ENCODE assay signal across 8 cellular contexts in genomic region chr2:197453914-197454398, GRCh38. TPM values are rescaled to one million over a fixed set of nuclear protein-coding genes. Genes with fewer than 3 reads are reported as not detected.
DNase-seq lines count a peak whose midpoint lies in the region; ATAC-seq and TF ChIP-seq lines count a peak whose summit lies in the region.

No MANE protein-coding gene starts in this region.

- no peaks in the 10 kb centered on the region for H3K9me3 Mint-ChIP-seq in Calu3 (ENCODE audit: low read depth, unreplicated experiment)
- H3K9me3 Mint-ChIP-seq in T-helper 2 cell treated with Interferon-gamma antibody and Interleukin-4, amounts not matched to agents 5 μg/mL and 100 μg/mL, for 36 hours, result no peaks in the 10 kb centered on the region

- no peak for TF ChIP-seq CTCF in Calu3 (IDR thresholded peaks at IDR 0.05; ENCODE audit: unreplicated experiment)

- H3K36me3 Mint-ChIP-seq in Calu3 (ENCODE audit: insufficient read depth, unreplicated experiment), result peaks cover 23% of the 10 kb centered on the region
- peaks cover 5% of the 10 kb centered on the region for H3K36me3 Mint-ChIP-seq in T-helper 2 cell treated with Interferon-gamma antibody and Interleukin-4, amounts not matched to agents 5 μg/mL and 100 μg/mL, for 36 hours (ENCODE audit: low read depth)

- intact Hi-C loops in Calu3 (cut with micrococcal nuclease; ENCODE audit: unreplicated experiment), result no loop called here

- H3K4me3 Mint-ChIP-seq in Calu3 (ENCODE audit: low read depth, unreplicated experiment), result peak overlapping the region; percentile 95
- peak overlapping the region; percentile 96 for H3K4me3 Mint-ChIP-seq in T-helper 2 cell treated with Interferon-gamma antibody and Interleukin-4, amounts not matched to agents 5 μg/mL and 100 μg/mL, for 36 hours

- peak overlapping the region; percentile 97 for H3K27ac Mint-ChIP-seq in Calu3 (ENCODE audit: unreplicated experiment)
- peak overlapping the region; percentile 99 for H3K27ac Mint-ChIP-seq in T-helper 2 cell treated with Interferon-gamma antibody and Interleukin-4, amounts not matched to agents 5 μg/mL and 100 μg/mL, for 36 hours

- no peaks in the 10 kb centered on the region for H3K27me3 Mint-ChIP-seq in Calu3 (ENCODE audit: unreplicated experiment)
- no peaks in the 10 kb centered on the region for H3K27me3 Mint-ChIP-seq in T-helper 2 cell treated with Interferon-gamma antibody and Interleukin-4, amounts not matched to agents 5 μg/mL and 100 μg/mL, for 36 hours (ENCODE audit: low read depth)

- BruUV-seq in Calu3 (replicated peaks; lab: Mats Ljungman, UMichigan), result no TSS peak

- CTCF ChIA-PET in Calu3 (lab: Charles Lee), result interaction anchor here (1.0 to 1.7 kb wide), 3 partner anchors 14 to 46 kb away, joined by 3 to 8 read pairs (median 3); partner anchors contain the start of genes HSPD1 and HSPE1

- H3K4me1 Mint-ChIP-seq in Calu3 (ENCODE audit: low read depth, unreplicated experiment), result peaks cover 17% of the 10 kb centered on the region
- H3K4me1 Mint-ChIP-seq in T-helper 2 cell treated with Interferon-gamma antibody and Interleukin-4, amounts not matched to agents 5 μg/mL and 100 μg/mL, for 36 hours (ENCODE audit: low read depth), result peaks cover 17% of the 10 kb centered on the region

- DNase-seq in Calu3, result no peak
- DNase-seq in T-helper 2 cell treated with Interferon-gamma antibody and Interleukin-4, amounts not matched to agents 5 μg/mL and 100 μg/mL, for 36 hours (ENCODE audit: low spot score), result no peak
- peak; percentile 94 for DNase-seq in fibroblast of peridontal ligament (ENCODE audit: extremely low read depth)
- peak; percentile 70 for DNase-seq in non-pigmented ciliary epithelial cell (ENCODE audit: low read depth)
- DNase-seq in NCI-H1436 treated with DMSO at 0.1 percent for 48 hours (lab: John Stamatoyannopoulos, UW), result no peak
- no peak for DNase-seq in HT-29 (ENCODE audit: low spot score)

- ATAC-seq in GM19397 (IDR thresholded peaks at IDR 0.05; ENCODE audit: unreplicated experiment) (peak; percentile 24), HG03442 (IDR thresholded peaks at IDR 0.05; ENCODE audit: unreplicated experiment) (peak; percentile 27)

RNA-seq across cellular contexts. Expression of gene COQ10B, which starts 0.6 kb away (rescaled TPM):
- total RNA-seq in Calu3 (2022), result 28.8 and 32.8 TPM in 2 replicates
- total RNA-seq in HT-29 (2014; rRNA removed; shearing (Covaris generic)), result 11.5 and 11.8 TPM in 2 replicates

RNA-seq across cellular contexts. Expression of gene SF3B1, which starts 19.1 kb away (rescaled TPM):
- total RNA-seq in Calu3 (2022), result 234 and 249 TPM in 2 replicates
- total RNA-seq in HT-29 (2014; rRNA removed; shearing (Covaris generic)), result 92.5 and 95.8 TPM in 2 replicates

RNA-seq across cellular contexts. Expression of gene HSPD1, which starts 45.7 kb away (rescaled TPM):
- 700 and 757 TPM in 2 replicates for total RNA-seq in Calu3 (2022)
- 259 and 306 TPM in 2 replicates for total RNA-seq in HT-29 (2014; rRNA removed; shearing (Covaris generic))

RNA-seq across cellular contexts. Expression of gene HSPE1, which starts 46.2 kb away (rescaled TPM):
- 380 and 454 TPM in 2 replicates for total RNA-seq in Calu3 (2022)
- 195 and 211 TPM in 2 replicates for total RNA-seq in HT-29 (2014; rRNA removed; shearing (Covaris generic))

Comparison
In these comparisons a context has a peak if more than half of its experiments do, and no peak if none do; other contexts are left out.
1. DNase-seq: peak in fibroblast of peridontal ligament (single experiment) and non-pigmented ciliary epithelial cell (single experiment); none in Calu3 (single experiment), T-helper 2 cell treated with Interferon-gamma antibody and Interleukin-4, amounts not matched to agents 5 μg/mL and 100 μg/mL, for 36 hours (single experiment), NCI-H1436 treated with DMSO at 0.1 percent for 48 hours (single experiment) and HT-29 (single experiment).